In the genomic region with DNA sequence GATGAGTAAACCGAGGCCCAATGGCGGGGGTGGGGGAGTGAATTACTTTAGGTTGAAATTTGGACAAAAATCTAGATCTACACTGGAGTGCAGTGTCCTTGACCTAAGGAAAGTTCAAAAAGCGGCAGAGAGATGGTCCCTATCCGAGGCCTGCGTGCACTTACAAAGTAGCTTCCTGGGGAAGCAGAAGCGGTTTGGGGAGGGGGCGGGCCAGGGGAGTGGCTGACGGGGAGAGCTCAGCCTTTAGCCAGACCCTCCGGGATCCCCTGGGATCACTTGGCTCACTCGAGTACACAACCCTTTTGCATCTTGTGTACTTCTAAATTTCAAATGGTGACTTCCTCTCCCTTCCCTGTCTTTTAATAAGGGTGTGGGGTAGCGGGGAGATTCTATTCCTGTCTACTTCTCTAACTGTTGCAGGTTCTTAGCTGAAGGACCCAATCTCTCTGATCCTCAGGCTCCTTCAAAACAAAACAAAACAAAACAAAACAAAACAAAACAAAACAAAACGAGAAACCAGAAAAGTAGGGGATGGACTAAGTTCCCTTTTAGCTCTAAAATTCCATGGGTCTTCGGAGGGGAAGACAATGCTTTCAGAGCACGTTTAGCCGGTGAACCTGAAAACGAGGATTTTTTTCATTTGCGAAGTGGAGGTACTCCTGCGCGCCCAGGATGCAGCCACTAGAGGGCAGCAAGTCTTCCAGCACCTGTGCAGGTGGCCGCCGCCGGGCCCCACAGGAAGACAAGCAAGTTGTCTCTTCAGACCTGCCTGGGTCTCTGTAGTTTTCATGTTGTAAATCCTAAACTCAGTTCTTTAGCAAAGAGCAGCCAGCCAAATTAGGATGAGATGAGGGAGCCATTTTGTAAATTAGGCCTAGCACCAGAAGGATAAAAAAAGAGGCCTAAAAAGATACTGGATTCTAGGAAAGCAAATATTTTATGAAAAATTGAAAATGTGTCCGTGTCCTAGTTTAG, we compare ENCODE assay signal across 1 cellular context.
A peak's percentile ranks its signal among the peaks of the same experiment; 100 is the strongest.
TF ChIP-seq lines count a peak whose summit lies in the region.

No MANE protein-coding gene starts in this region.

TF ChIP-seq in K562, 482 proteins besides CTCF, POLR2A, EP300 and RAD21 (continued from another document):
- TF ChIP-seq, protein P1, sequence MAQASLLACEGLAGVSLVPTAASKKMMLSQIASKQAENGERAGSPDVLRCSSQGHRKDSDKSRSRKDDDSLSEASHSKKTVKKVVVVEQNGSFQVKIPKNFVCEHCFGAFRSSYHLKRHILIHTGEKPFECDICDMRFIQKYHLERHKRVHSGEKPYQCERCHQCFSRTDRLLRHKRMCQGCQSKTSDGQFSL (CRISPR knock-in tag; IDR thresholded peaks at IDR 0.05) = no peak
- TF ChIP-seq, protein P1 (tag; IDR thresholded peaks at IDR 0.05) = no peak
- TF ChIP-seq, protein P2, sequence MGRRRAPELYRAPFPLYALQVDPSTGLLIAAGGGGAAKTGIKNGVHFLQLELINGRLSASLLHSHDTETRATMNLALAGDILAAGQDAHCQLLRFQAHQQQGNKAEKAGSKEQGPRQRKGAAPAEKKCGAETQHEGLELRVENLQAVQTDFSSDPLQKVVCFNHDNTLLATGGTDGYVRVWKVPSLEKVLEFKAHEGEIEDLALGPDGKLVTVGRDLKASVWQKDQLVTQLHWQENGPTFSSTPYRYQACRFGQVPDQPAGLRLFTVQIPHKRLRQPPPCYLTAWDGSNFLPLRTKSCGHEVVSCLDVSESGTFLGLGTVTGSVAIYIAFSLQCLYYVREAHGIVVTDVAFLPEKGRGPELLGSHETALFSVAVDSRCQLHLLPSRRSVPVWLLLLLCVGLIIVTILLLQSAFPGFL (CRISPR knock-in tag; IDR thresholded peaks at IDR 0.05) = no peak
- TF ChIP-seq BCOR (IDR thresholded peaks at IDR 0.05) (no peak), SMC3 (conservative IDR thresholded peaks at IDR 0.05; ENCODE audit: insufficient read depth, low read depth, low read length) (peak; percentile 63), RB1 (IDR thresholded peaks at IDR 0.05; ENCODE audit: low read depth) (peak; percentile 64; the same call in 1 of the 2 replicates), NFIC (IDR thresholded peaks at IDR 0.05) (no peak), HDAC6 (IDR thresholded peaks at IDR 0.05; ENCODE audit: low read depth, low read length) (no peak), JUND (IDR thresholded peaks at IDR 0.05; ENCODE audit: borderline replicate concordance, low read depth, low read length) (peak; percentile 48; the same call in 1 of the 2 replicates), JUND (tag; IDR thresholded peaks at IDR 0.05; ENCODE audit: borderline replicate concordance, low read depth, low read length) (no peak), GABPB1 (CRISPR knock-in tag; IDR thresholded peaks at IDR 0.05) (no peak), YY1 (IDR thresholded peaks at IDR 0.05; ENCODE audit: borderline replicate concordance in 1 of 3, control insufficient read depth in 1 of 3, extremely low read depth in 1 of 3, insufficient read depth in 3 of 3, insufficient read length in 1 of 3, insufficient replicate concordance in 2 of 3, low read depth in 1 of 3, low read length in 2 of 3) (peak in 2 of 3 experiments; percentile 17 to 38), CTBP1 (IDR thresholded peaks at IDR 0.05; ENCODE audit: borderline replicate concordance) (peak; percentile 79; the same call in 1 of the 2 replicates), CAMTA2 (CRISPR knock-in tag; conservative IDR thresholded peaks at IDR 0.05) (no peak), CBFA2T3 (IDR thresholded peaks at IDR 0.05) (0 out of 2 replicates have a peak, but pooled peaks have one; percentile 11), SREBF1 (IDR thresholded peaks at IDR 0.05; ENCODE audit: borderline replicate concordance, low read depth, low read length) (no peak), SNIP1 (IDR thresholded peaks at IDR 0.05; ENCODE audit: low read depth) (0 out of 2 replicates have a peak, but pooled peaks have one; percentile 44)
- TF ChIP-seq, protein P3, sequence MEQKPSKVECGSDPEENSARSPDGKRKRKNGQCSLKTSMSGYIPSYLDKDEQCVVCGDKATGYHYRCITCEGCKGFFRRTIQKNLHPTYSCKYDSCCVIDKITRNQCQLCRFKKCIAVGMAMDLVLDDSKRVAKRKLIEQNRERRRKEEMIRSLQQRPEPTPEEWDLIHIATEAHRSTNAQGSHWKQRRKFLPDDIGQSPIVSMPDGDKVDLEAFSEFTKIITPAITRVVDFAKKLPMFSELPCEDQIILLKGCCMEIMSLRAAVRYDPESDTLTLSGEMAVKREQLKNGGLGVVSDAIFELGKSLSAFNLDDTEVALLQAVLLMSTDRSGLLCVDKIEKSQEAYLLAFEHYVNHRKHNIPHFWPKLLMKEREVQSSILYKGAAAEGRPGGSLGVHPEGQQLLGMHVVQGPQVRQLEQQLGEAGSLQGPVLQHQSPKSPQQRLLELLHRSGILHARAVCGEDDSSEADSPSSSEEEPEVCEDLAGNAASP (IDR thresholded peaks at IDR 0.05) = no peak
